ENCODE assay signal across 8 cellular contexts in genomic region chr20:62065669-62066338, GRCh38. TPM values are rescaled to one million over a fixed set of nuclear protein-coding genes. Genes with fewer than 3 reads are reported as not detected.
DNase-seq lines count a peak whose midpoint lies in the region; ATAC-seq and TF ChIP-seq lines count a peak whose summit lies in the region.

Gene TAF4 (minus strand): TSS chr20:62065881. CDS start chr20:62065810, 71 bp downstream.

- H3K9me3 ChIP-seq in body of pancreas: no peaks in the 10 kb centered on the region
- no peaks in the 10 kb centered on the region for H3K9me3 ChIP-seq in iPS-18a (ENCODE audit: control insufficient read depth, low read depth, low read length)
- no peaks in the 10 kb centered on the region for H3K9me3 ChIP-seq in skeletal muscle satellite cell (replicated peaks; ENCODE audit: low read length)

- ATAC-seq in HG02870 (IDR thresholded peaks at IDR 0.05; ENCODE audit: unreplicated experiment) (peak; percentile 53), body of pancreas (peak; percentile 80)

- H3K4me1 ChIP-seq in body of pancreas (peaks cover 50% of the 10 kb centered on the region), iPS-18a (ENCODE audit: control insufficient read depth, low read depth, low read length) (peaks cover 18% of the 10 kb centered on the region), skeletal muscle satellite cell (ENCODE audit: control insufficient read depth, insufficient read depth, low read length) (peaks cover 26% of the 10 kb centered on the region)

- H3K27me3 ChIP-seq in body of pancreas: no peaks in the 10 kb centered on the region
- no peaks in the 10 kb centered on the region for H3K27me3 ChIP-seq in iPS-18a (ENCODE audit: control insufficient read depth, insufficient read depth, low read length)
- H3K27me3 ChIP-seq in skeletal muscle satellite cell (ENCODE audit: control insufficient read depth, insufficient read depth, low read length): peaks cover 2% of the 10 kb centered on the region

- peak in 2 of 3 donors; percentile 57 to 82 for TF ChIP-seq POLR2A in body of pancreas (IDR thresholded peaks at IDR 0.05)

- H3K4me3 ChIP-seq in body of pancreas: peak within 1 kb of the TSS; percentile 27 to 33
- peak within 1 kb of the TSS; percentile 88 for H3K4me3 ChIP-seq in iPS-18a (ENCODE audit: low read length)
- peak within 1 kb of the TSS; percentile 87 for H3K4me3 ChIP-seq in skeletal muscle satellite cell (ENCODE audit: low read length)

- intact Hi-C loops in body of pancreas (cut with DNase I): no loop called here

- TF ChIP-seq CTCF in body of pancreas (IDR thresholded peaks at IDR 0.05): no peak

- H3K27ac ChIP-seq in body of pancreas (peak within 1 kb of the TSS; percentile 93 to 97 (median 95)), iPS-18a (ENCODE audit: low read length) (peak within 1 kb of the TSS; percentile 84)

- WGBS in body of pancreas, 2 donors: 1% methylated on average over 94 of the region's 117 CpGs; no CpG with 5 or more reads in 1 of the 2 donors

- DNase-seq in NCI-H1436 (lab: John Stamatoyannopoulos, UW) (peak; percentile 68), NCI-H1436 treated with DMSO at 0.1 percent for 48 hours (lab: John Stamatoyannopoulos, UW) (no peak), NCI-H1930 (lab: John Stamatoyannopoulos, UW) (peak; percentile 77 to 85), UCSD-AML1 (lab: John Stamatoyannopoulos, UW; ENCODE audit: unreplicated experiment) (peak; percentile 84), body of pancreas (peak; percentile 70 to 81 (median 80))

- H3K36me3 ChIP-seq in body of pancreas (replicated peaks in 1 of 2; ENCODE audit: insufficient read depth in 1 of 2, low read depth in 2 of 2): no peaks in the 10 kb centered on the region
- H3K36me3 ChIP-seq in iPS-18a (ENCODE audit: control insufficient read depth, low read depth, low read length): peaks cover 7% of the 10 kb centered on the region
- no peaks in the 10 kb centered on the region for H3K36me3 ChIP-seq in skeletal muscle satellite cell (ENCODE audit: insufficient read depth, low read length)

- H3K9ac ChIP-seq in iPS-18a (ENCODE audit: low read length) (peak within 1 kb of the TSS; percentile 88), skeletal muscle satellite cell (ENCODE audit: low read depth, low read length) (peak within 1 kb of the TSS; percentile 87)

- H3K4me2 ChIP-seq in skeletal muscle satellite cell (ENCODE audit: low read length): peak within 1 kb of the TSS; percentile 99

RNA-seq across cellular contexts. Expression of gene TAF4, which starts in this region (rescaled TPM):
- 10 to 100 TPM; 12.7 to 29.0 TPM for total RNA-seq in body of pancreas
- 3.7 and 6.8 TPM in 2 replicates for total RNA-seq in skeletal muscle satellite cell (2012; rRNA removed)

Comparison
In these comparisons a context has a peak if more than half of its experiments do, and no peak if none do; other contexts are left out.
1. H3K4me3 ChIP-seq: peak in every context shown above with its lines; median percentile 88 in iPS-18a; 87 in skeletal muscle satellite cell; 30 in body of pancreas.